ENCODE assay signal across 15 cellular contexts in the genomic region with DNA sequence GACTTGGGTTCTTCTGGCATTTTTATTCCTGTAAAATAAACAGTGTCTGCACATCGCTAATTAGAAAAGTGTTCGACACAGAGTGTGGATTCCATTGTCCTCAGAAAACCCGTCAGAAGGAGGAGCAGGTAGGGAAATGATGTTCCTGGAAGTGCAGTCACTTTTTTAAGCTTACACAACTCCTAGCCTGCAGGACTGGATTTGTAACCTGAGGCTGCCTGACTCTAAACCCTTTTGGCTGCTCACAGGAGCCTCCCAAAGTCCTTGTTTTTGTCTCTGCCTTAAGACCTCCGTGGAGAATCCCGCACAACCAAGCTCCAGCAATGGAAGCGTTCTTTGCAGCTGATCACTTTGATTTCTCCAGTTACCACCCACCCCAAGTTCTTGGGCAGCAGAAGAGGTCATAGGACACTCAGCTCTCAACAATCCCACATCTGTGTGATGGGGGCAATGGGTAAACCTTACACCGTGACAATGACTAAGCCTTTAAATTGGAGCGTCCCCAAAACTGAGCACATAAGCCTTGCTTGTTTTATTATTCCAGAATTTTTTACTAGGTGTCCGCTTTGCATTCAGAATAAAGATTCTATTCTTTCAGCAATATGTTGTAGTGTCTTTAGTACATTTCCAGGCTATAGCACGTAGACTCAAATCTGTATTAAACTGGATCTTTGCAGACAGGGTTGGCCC.
DNase-seq lines count a peak whose midpoint lies in the region; TF ChIP-seq lines count a peak whose summit lies in the region.
"Had no signal": no experiment of that assay in that cellular context is flagged by ENCODE, and none has a peak within 500 bp of the region (broad histone marks: within the 10 kb centered on the region; RNA-seq: fewer than 3 reads in every experiment).

No MANE protein-coding gene starts in this region.

- no TSS peak for BruUV-seq in MCF 10A (replicated peaks; lab: Mats Ljungman, UMichigan)

- TF ChIP-seq CTCF in MCF 10A (IDR thresholded peaks at IDR 0.05; ENCODE audit: unreplicated experiment) (no peak), coronary artery (IDR thresholded peaks at IDR 0.05) (no peak), nephron progenitor cell (IDR thresholded peaks at IDR 0.05) (no peak), spleen (IDR thresholded peaks at IDR 0.05 in 8 of 11, conservative IDR thresholded peaks at IDR 0.05 in 3 of 11) (no peak)

- H3K4me3 ChIP-seq in coronary artery (no peak overlapping the region), spleen (no peak overlapping the region)
- H3K4me3 ChIP-seq: BLaER1, GM23248 had no signal

- in situ Hi-C loops in T47D (cut with HindIII; ENCODE audit: low pct_unique_long_range_greater_than_20kb, low sequenced_read_pairs): no loop called here

- H3K27ac Mint-ChIP-seq in MCF 10A (ENCODE audit: low read depth, unreplicated experiment): no peak overlapping the region
- peak overlapping the region; percentile 84 for H3K27ac Mint-ChIP-seq in nephron progenitor cell
- H3K27ac Mint-ChIP-seq: CD8-positive, alpha-beta memory T cell had no signal

- DNase-seq in T47D (ENCODE audit: low read depth in 1 of 2, low spot score in 1 of 2) (peak; percentile 6 to 55), MCF 10A (ENCODE audit: unreplicated experiment) (no peak), coronary artery (ENCODE audit: low spot score) (peak; percentile 33), nephron progenitor cell (no peak), spleen (no peak), NCI-H2081 (lab: John Stamatoyannopoulos, UW) (no peak), occipital lobe (lab: John Stamatoyannopoulos, UW) (no peak)
- no peak for DNase-seq in activated naive CD4-positive, alpha-beta T cell treated with Interleukin-2 at 50 U/mL for 16 hours
- DNase-seq: AML-193; CD8-positive, alpha-beta memory T cell; DMS 273 treated with DMSO at 0.1 percent for 48 hours; GM23248; H9 had no signal

- H3K9me3 Mint-ChIP-seq in MCF 10A (ENCODE audit: unreplicated experiment): peaks cover 23% of the 10 kb centered on the region
- H3K9me3 Mint-ChIP-seq in nephron progenitor cell: peaks cover 25% of the 10 kb centered on the region

- POLR2A ChIA-PET in MCF 10A (lab: Yijun Ruan, JAX): no interaction called here

- H3K27me3 ChIP-seq in spleen (replicated peaks in 1 of 7): peaks cover 0 to 12% (median 0%) of the 10 kb centered on the region in 7 donors
- H3K27me3 ChIP-seq: BLaER1 had no signal

- H3K36me3 Mint-ChIP-seq in MCF 10A (ENCODE audit: insufficient read depth, unreplicated experiment): no peaks in the 10 kb centered on the region
- H3K36me3 Mint-ChIP-seq in nephron progenitor cell (ENCODE audit: low read depth): no peaks in the 10 kb centered on the region
- H3K36me3 Mint-ChIP-seq: CD8-positive, alpha-beta memory T cell had no signal

- H3K36me3 ChIP-seq in spleen: no peaks in the 10 kb centered on the region
- H3K36me3 ChIP-seq: BLaER1 had no signal

- H3K4me1 Mint-ChIP-seq in MCF 10A (ENCODE audit: insufficient read depth, unreplicated experiment): no peaks in the 10 kb centered on the region
- peaks cover 8% of the 10 kb centered on the region for H3K4me1 Mint-ChIP-seq in nephron progenitor cell
- H3K4me1 Mint-ChIP-seq: CD8-positive, alpha-beta memory T cell had no signal

- H3K4me3 Mint-ChIP-seq in MCF 10A (ENCODE audit: unreplicated experiment): no peak overlapping the region
- no peak overlapping the region for H3K4me3 Mint-ChIP-seq in nephron progenitor cell
- H3K4me3 Mint-ChIP-seq: CD8-positive, alpha-beta memory T cell; H9 had no signal

- TF ChIP-seq POLR2A in spleen (IDR thresholded peaks at IDR 0.05): no peak

- H3K27me3 Mint-ChIP-seq in MCF 10A (ENCODE audit: insufficient read depth, unreplicated experiment) (peaks cover 20% of the 10 kb centered on the region), nephron progenitor cell (ENCODE audit: low read depth, poor library complexity) (peaks cover 32% of the 10 kb centered on the region)

- H3K9me3 ChIP-seq in spleen: peaks cover 0 to 19% (median 0%) of the 10 kb centered on the region in 8 donors

- WGBS in spleen, 5 donors: 77 to 85% (median 83%) methylated on average over 10 of the region's 10 CpGs

- H3K27ac ChIP-seq in coronary artery (no peak overlapping the region), spleen (no peak overlapping the region)
- H3K27ac ChIP-seq: 22Rv1, BLaER1, GM23248 had no signal

- H3K4me1 ChIP-seq in spleen: no peaks in the 10 kb centered on the region

- intact Hi-C loops in MCF 10A (cut with micrococcal nuclease) (no loop called here), spleen (cut with DNase I; ENCODE audit: low total_unique reads) (no loop called here)

- CTCF ChIA-PET in MCF 10A (lab: Yijun Ruan, JAX): no interaction called here

Comparison
In these comparisons a context has a peak if more than half of its experiments do, and no peak if none do; other contexts are left out.
1. DNase-seq: peak in T47D (2 of 2) and coronary artery (single experiment); none in MCF 10A (single experiment), nephron progenitor cell (single experiment), spleen (single experiment), NCI-H2081 (0 of 2), activated naive CD4-positive, alpha-beta T cell treated with Interleukin-2 at 50 U/mL for 16 hours (single experiment) and occipital lobe (single experiment).